8 cellular contexts compared by ENCODE assay signal in genomic region chr6:111551521-111552231, GRCh38. TPM values are rescaled to one million over a fixed set of nuclear protein-coding genes. Genes with fewer than 3 reads are reported as not detected.
DNase-seq lines count a peak whose midpoint lies in the region; ATAC-seq and TF ChIP-seq lines count a peak whose summit lies in the region.

No MANE protein-coding gene starts in this region.

- ATAC-seq in right cardiac atrium (peak; percentile 9 to 43), HG03280 (IDR thresholded peaks at IDR 0.05; ENCODE audit: unreplicated experiment) (no peak)

- H3K79me2 ChIP-seq in smooth muscle cell (ENCODE audit: low read depth): no peaks in the 10 kb centered on the region

- H2AFZ ChIP-seq in smooth muscle cell (ENCODE audit: low read depth): no peak overlapping the region

- no peaks in the 10 kb centered on the region for H3K9me3 ChIP-seq in HUES64 (ENCODE audit: insufficient read depth, low read depth, low read length)
- H3K9me3 ChIP-seq in right cardiac atrium (ENCODE audit: control insufficient read depth, low read length): no peaks in the 10 kb centered on the region
- H3K9me3 ChIP-seq in smooth muscle cell (replicated peaks; ENCODE audit: low read depth): no peaks in the 10 kb centered on the region

- 75% methylated on average over 11 of the region's 11 CpGs for WGBS in HUES64
- WGBS in right cardiac atrium: 38% methylated on average over 11 of the region's 11 CpGs
- 53% methylated on average over 11 of the region's 11 CpGs for WGBS in smooth muscle cell (ENCODE audit: low lambda C conversion rate)

- no peak for DNase-seq in RWPE1 (ENCODE audit: low spot score)
- no peak for DNase-seq in right cardiac atrium
- no peak for DNase-seq in smooth muscle cell (lab: John Stamatoyannopoulos, UW; ENCODE audit: unreplicated experiment)
- DNase-seq in activated naive CD4-positive, alpha-beta T cell treated with Interleukin-2 at 50 U/mL for 16 hours: no peak
- no peak for DNase-seq in COLO829 (ENCODE audit: low spot score)
- DNase-seq in activated CD8-positive, alpha-beta memory T cell treated with anti-CD3 and anti-CD28 coated beads, Interleukin-2, amount 50 U/mL, for 48 hours: no peak

- H4K20me1 ChIP-seq in smooth muscle cell (ENCODE audit: low read depth): no peaks in the 10 kb centered on the region

- H3F3A ChIP-seq in smooth muscle cell (ENCODE audit: low read depth): peaks cover 13% of the 10 kb centered on the region

- H3K36me3 ChIP-seq in HUES64 (ENCODE audit: insufficient read depth, low read length) (no peaks in the 10 kb centered on the region), smooth muscle cell (ENCODE audit: low read depth) (no peaks in the 10 kb centered on the region)

- CTCF ChIA-PET in RWPE1 (lab: Yijun Ruan, JAX): no interaction called here

- POLR2A ChIA-PET in RWPE1 (lab: Yijun Ruan, JAX; ENCODE audit: low non-redundant PET): no interaction called here

- TF ChIP-seq CTCF in RWPE1 (conservative IDR thresholded peaks at IDR 0.05; ENCODE audit: low read depth) (no peak), smooth muscle cell (IDR thresholded peaks at IDR 0.05; ENCODE audit: borderline replicate concordance, insufficient read depth, poor library complexity, severe bottlenecking) (no peak)

- H3K27me3 ChIP-seq in HUES64 (ENCODE audit: insufficient read depth, low read length) (no peaks in the 10 kb centered on the region), right cardiac atrium (ENCODE audit: control insufficient read depth, insufficient read depth) (no peaks in the 10 kb centered on the region), smooth muscle cell (ENCODE audit: low read depth) (no peaks in the 10 kb centered on the region)

- H3K4me1 ChIP-seq in HUES64 (ENCODE audit: insufficient read depth, low read length) (peaks cover 34% of the 10 kb centered on the region), right cardiac atrium (ENCODE audit: control insufficient read depth, insufficient read depth, low read length) (peaks cover 12% of the 10 kb centered on the region), smooth muscle cell (ENCODE audit: low read depth) (peaks cover 23% of the 10 kb centered on the region)

- H3K27ac ChIP-seq in HUES64 (ENCODE audit: low read depth, low read length): peak overlapping the region; percentile 63
- H3K27ac ChIP-seq in RWPE1: peak overlapping the region; percentile 81
- peak overlapping the region; percentile 26 for H3K27ac ChIP-seq in right cardiac atrium (ENCODE audit: low read length)
- peak overlapping the region; percentile 77 for H3K27ac ChIP-seq in smooth muscle cell (ENCODE audit: low read depth)

- peak overlapping the region; percentile 58 for H3K4me2 ChIP-seq in smooth muscle cell

- H3K9ac ChIP-seq in HUES64 (ENCODE audit: low read depth, low read length): peak overlapping the region; percentile 19; the same call in 1 of the 2 replicates
- peak overlapping the region; percentile 55 for H3K9ac ChIP-seq in smooth muscle cell (ENCODE audit: low read depth)

- intact Hi-C loops in right cardiac atrium (cut with DNase I): loop anchor here in 1 of 4 donors (5.0 kb wide), 1 partner anchor 51 kb away; no protein-coding TSS in a partner anchor

- peak overlapping the region; percentile 26; the same call in 1 of the 2 replicates for H3K4me3 ChIP-seq in HUES64 (ENCODE audit: low read length)
- no peak overlapping the region for H3K4me3 ChIP-seq in right cardiac atrium (ENCODE audit: low read length)
- peak overlapping the region; percentile 11 for H3K4me3 ChIP-seq in smooth muscle cell

RNA-seq across cellular contexts. Expression of gene TRAF3IP2, which starts 54.0 kb away (rescaled TPM):
- polyA plus RNA-seq in HUES64 (2013, experiment 1 of 2): 9.1 TPM
- polyA plus RNA-seq in HUES64 (2013, experiment 2 of 2): 14.1 TPM
- 10 to 100 TPM; 12.7 to 16.0 (median 13.1) TPM for total RNA-seq in right cardiac atrium
- 14.1 TPM for polyA plus RNA-seq in right cardiac atrium
- 13.1 and 21.2 TPM in 2 replicates for total RNA-seq in smooth muscle cell
- polyA plus RNA-seq in smooth muscle cell: 10.2 and 17.1 TPM in 2 replicates

Comparison
In these comparisons a context has a peak if more than half of its experiments do, and no peak if none do; other contexts are left out.
1. H3K27ac ChIP-seq: peak in every context shown above with its lines; median percentile 81 in RWPE1; 77 in smooth muscle cell; 63 in HUES64; 26 in right cardiac atrium.